In the genomic region with DNA sequence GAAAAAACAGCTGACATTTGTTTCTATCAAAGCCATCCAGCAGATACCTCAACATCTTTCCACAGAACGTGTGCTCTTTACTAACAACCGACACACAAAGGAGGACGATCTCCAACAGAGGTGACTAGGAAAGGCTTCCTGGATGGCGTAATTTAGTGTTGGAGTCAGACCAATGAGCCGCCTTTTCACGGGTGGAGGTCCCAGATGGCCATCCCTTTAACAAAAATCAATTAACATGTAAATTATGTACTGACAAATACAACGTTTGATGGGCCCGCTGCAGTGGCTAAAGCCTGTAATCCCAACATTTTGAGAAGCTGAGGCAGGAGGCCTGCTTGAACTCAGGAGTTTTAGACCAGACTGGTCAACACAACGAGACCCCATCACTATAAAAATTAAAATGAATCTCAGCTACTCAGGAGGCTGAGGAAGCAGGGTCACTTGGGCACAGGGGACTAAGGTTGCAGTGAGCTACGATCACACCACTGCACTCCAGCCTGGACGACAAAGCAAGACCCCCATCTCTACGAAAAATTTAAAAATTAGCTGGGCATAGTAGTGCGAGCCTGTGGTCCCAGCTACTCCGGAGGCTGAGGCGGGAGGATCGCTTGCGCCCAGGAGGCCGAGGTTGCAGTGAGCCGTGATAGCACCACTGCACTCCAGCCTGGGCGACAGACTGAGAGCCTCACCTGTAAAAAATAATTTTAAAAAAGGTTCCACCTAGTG, we compare ENCODE assay signal across 8 cellular contexts. TPM values are rescaled to one million over a fixed set of nuclear protein-coding genes. Genes with fewer than 3 reads are reported as not detected.
DNase-seq lines count a peak whose midpoint lies in the region; ATAC-seq and TF ChIP-seq lines count a peak whose summit lies in the region.

No MANE protein-coding gene starts in this region.

- H3K4me3 Mint-ChIP-seq in CD4-positive, CD25-positive, alpha-beta regulatory T cell = peak overlapping the region; percentile 80 to 91 (median 88)
- H3K4me3 Mint-ChIP-seq in naive thymus-derived CD4-positive, alpha-beta T cell = peak overlapping the region; percentile 78 to 91 (median 88)

- POLR2A ChIA-PET in naive thymus-derived CD4-positive, alpha-beta T cell (lab: Charles Lee) = interaction anchor here (2.1 to 2.6 kb wide), 2 partner anchors 176 to 772 kb away, joined by 9 to 12 read pairs; a partner anchor contains a TSS

- H3K9me3 Mint-ChIP-seq in CD4-positive, CD25-positive, alpha-beta regulatory T cell = no peaks in the 10 kb centered on the region
- no peaks in the 10 kb centered on the region for H3K9me3 Mint-ChIP-seq in naive thymus-derived CD4-positive, alpha-beta T cell

- H3K36me3 Mint-ChIP-seq in CD4-positive, CD25-positive, alpha-beta regulatory T cell = peaks cover 7% of the 10 kb centered on the region
- H3K36me3 Mint-ChIP-seq in naive thymus-derived CD4-positive, alpha-beta T cell = peaks cover 0 to 5% (median 2%) of the 10 kb centered on the region in 5 donors

- H3K27ac Mint-ChIP-seq in CD4-positive, CD25-positive, alpha-beta regulatory T cell = peak overlapping the region; percentile 6 to 92 (median 86)
- H3K27ac Mint-ChIP-seq in naive thymus-derived CD4-positive, alpha-beta T cell = peak overlapping the region; percentile 80 to 91 (median 87)

- peaks cover 16% of the 10 kb centered on the region for H3K4me1 ChIP-seq in CD4-positive, CD25-positive, alpha-beta regulatory T cell (ENCODE audit: control insufficient read depth, insufficient read depth, low read length, poor library complexity, severe bottlenecking)
- peaks cover 4 to 12% of the 10 kb centered on the region in 2 donors for H3K4me1 ChIP-seq in naive thymus-derived CD4-positive, alpha-beta T cell (ENCODE audit: control insufficient read depth in 2 of 2, insufficient read depth in 2 of 2, low read length in 2 of 2)

- intact Hi-C loops in naive thymus-derived CD4-positive, alpha-beta T cell (cut with micrococcal nuclease) = loop anchor here (2.0 to 10.0 kb wide), 4 partner anchors 42 to 1116 kb away; a partner anchor contains a TSS

- H3K27me3 Mint-ChIP-seq in CD4-positive, CD25-positive, alpha-beta regulatory T cell = no peaks in the 10 kb centered on the region
- no peaks in the 10 kb centered on the region for H3K27me3 Mint-ChIP-seq in naive thymus-derived CD4-positive, alpha-beta T cell

- no peaks in the 10 kb centered on the region for H3K27me3 ChIP-seq in CD4-positive, CD25-positive, alpha-beta regulatory T cell (ENCODE audit: control insufficient read depth, insufficient read depth, low read length)
- no peaks in the 10 kb centered on the region for H3K27me3 ChIP-seq in naive thymus-derived CD4-positive, alpha-beta T cell (ENCODE audit: control insufficient read depth in 2 of 2, insufficient read depth in 2 of 2, low read length in 2 of 2)

- TF ChIP-seq CTCF in choroid plexus epithelial cell (conservative IDR thresholded peaks at IDR 0.05; ENCODE audit: low read depth, low read length) = no peak

- H3K36me3 ChIP-seq in CD4-positive, CD25-positive, alpha-beta regulatory T cell (ENCODE audit: control insufficient read depth, insufficient read depth, low read length) = peaks cover 1% of the 10 kb centered on the region
- peaks cover 0 to 5% (median 3%) of the 10 kb centered on the region in 3 experiments for H3K36me3 ChIP-seq in naive thymus-derived CD4-positive, alpha-beta T cell (ENCODE audit: control insufficient read depth in 2 of 3, insufficient read depth in 3 of 3, low read length in 3 of 3)

- H3K4me3 ChIP-seq in CD4-positive, CD25-positive, alpha-beta regulatory T cell (ENCODE audit: low read depth, low read length) = peak overlapping the region; percentile 64
- peak overlapping the region; percentile 91 for H3K4me3 ChIP-seq in choroid plexus epithelial cell (ENCODE audit: low read depth, low read length)
- H3K4me3 ChIP-seq in naive thymus-derived CD4-positive, alpha-beta T cell (ENCODE audit: low read length) = peak overlapping the region; percentile 85

- peaks cover 4 to 34% (median 14%) of the 10 kb centered on the region in 4 donors for H3K4me1 Mint-ChIP-seq in CD4-positive, CD25-positive, alpha-beta regulatory T cell
- H3K4me1 Mint-ChIP-seq in naive thymus-derived CD4-positive, alpha-beta T cell = peaks cover 8 to 34% (median 17%) of the 10 kb centered on the region in 7 donors

- DNase-seq in CD4-positive, CD25-positive, alpha-beta regulatory T cell = no peak
- DNase-seq in NCI-H146 (lab: John Stamatoyannopoulos, UW) (peak; percentile 64), choroid plexus epithelial cell (ENCODE audit: low read depth) (peak; percentile 26), medulla oblongata (ENCODE audit: extremely low spot score) (no peak), KG1 (lab: John Stamatoyannopoulos, UW) (no peak), kidney glomerular epithelial cell (lab: John Stamatoyannopoulos, UW) (no peak)
- no peak for DNase-seq in naive thymus-derived CD4-positive, alpha-beta T cell

- peak overlapping the region; percentile 85 for H3K27ac ChIP-seq in CD4-positive, CD25-positive, alpha-beta regulatory T cell (ENCODE audit: insufficient read depth, low read length, poor library complexity, severe bottlenecking)
- peak overlapping the region; percentile 90 for H3K27ac ChIP-seq in naive thymus-derived CD4-positive, alpha-beta T cell (ENCODE audit: low read depth, low read length)

- no peaks in the 10 kb centered on the region for H3K9me3 ChIP-seq in CD4-positive, CD25-positive, alpha-beta regulatory T cell (ENCODE audit: control insufficient read depth in 2 of 2, low read length in 2 of 2)
- H3K9me3 ChIP-seq in naive thymus-derived CD4-positive, alpha-beta T cell (ENCODE audit: control insufficient read depth in 2 of 3, low read length in 3 of 3) = no peaks in the 10 kb centered on the region

- ATAC-seq in CD4-positive, CD25-positive, alpha-beta regulatory T cell (ENCODE audit: low read depth in 2 of 2) = no peak
- no peak for ATAC-seq in naive thymus-derived CD4-positive, alpha-beta T cell
- no peak for ATAC-seq in GM18867 (IDR thresholded peaks at IDR 0.05; ENCODE audit: unreplicated experiment)

- CTCF ChIA-PET in naive thymus-derived CD4-positive, alpha-beta T cell (lab: Charles Lee) = no interaction called here

RNA-seq across cellular contexts. Expression of a gene that starts 1.2 kb away (rescaled TPM):
- 17.4 TPM for total RNA-seq in CD4-positive, CD25-positive, alpha-beta regulatory T cell
- polyA plus RNA-seq in CD4-positive, CD25-positive, alpha-beta regulatory T cell = 1 to 10 TPM; 4.5 to 6.4 (median 5.7) TPM
- 10 to 100 TPM in 4 of 5 experiments, 1 to 10 TPM in 1; 8.4 to 19.3 (median 15.8) TPM for total RNA-seq in naive thymus-derived CD4-positive, alpha-beta T cell
- polyA plus RNA-seq in naive thymus-derived CD4-positive, alpha-beta T cell = 1 to 10 TPM; 3.2 to 5.2 TPM

RNA-seq across cellular contexts. Expression of a gene that starts 59.0 kb away (rescaled TPM):
- total RNA-seq in CD4-positive, CD25-positive, alpha-beta regulatory T cell = 32.1 TPM
- polyA plus RNA-seq in CD4-positive, CD25-positive, alpha-beta regulatory T cell = 1 to 10 TPM; 5.6 to 7.5 (median 6.0) TPM
- total RNA-seq in naive thymus-derived CD4-positive, alpha-beta T cell = 10 to 100 TPM; 21.6 to 46.3 (median 36.4) TPM
- 10 to 100 TPM; 11.2 to 11.4 TPM for polyA plus RNA-seq in naive thymus-derived CD4-positive, alpha-beta T cell

Comparison
In these comparisons a context has a peak if more than half of its experiments do, and no peak if none do; other contexts are left out.
1. DNase-seq: peak in NCI-H146 (single experiment) and choroid plexus epithelial cell (single experiment); none in CD4-positive, CD25-positive, alpha-beta regulatory T cell (0 of 3), naive thymus-derived CD4-positive, alpha-beta T cell (0 of 9), medulla oblongata (single experiment), KG1 (single experiment) and kidney glomerular epithelial cell (single experiment).
2. Peak in every context shown above with its lines, with median percentiles within 50 percentile points of each other: H3K4me3 ChIP-seq.